ENCODE assay signal across 22 cellular contexts in genomic region chr1:246200738-246201137, GRCh38.
"Had no signal": no experiment of that assay in that cellular context is flagged by ENCODE, and none has a peak within 500 bp of the region (broad histone marks: within the 10 kb centered on the region; RNA-seq: fewer than 3 reads in every experiment).

No MANE protein-coding gene starts in this region.

- FAIRE-seq: colon, endothelial cell of umbilical vein, frontal cortex, islet of Langerhans, keratinocyte had no signal

- H3K36me3 ChIP-seq: esophagus muscularis mucosa, gastroesophageal sphincter, heart left ventricle, left lung, lower lobe of right lung had no signal

- H3K9me3 ChIP-seq: esophagus muscularis mucosa, gastroesophageal sphincter, heart left ventricle, left lung, lower lobe of right lung had no signal

- H3K4me3 ChIP-seq: coronary artery, esophagus muscularis mucosa, gastroesophageal sphincter, heart left ventricle, hepatocyte, left lung, lower lobe of right lung had no signal

- H3K4me1 ChIP-seq: foreskin keratinocyte, left lung, lower lobe of right lung had no signal

- ATAC-seq: foreskin keratinocyte, gastroesophageal sphincter, heart left ventricle, left cardiac atrium, left lung, left ventricle myocardium superior, lower lobe of right lung had no signal

- H3K27me3 ChIP-seq: dorsolateral prefrontal cortex, esophagus muscularis mucosa, foreskin keratinocyte, gastroesophageal sphincter, heart left ventricle, hepatocyte, left lung had no signal

- H3K4me2 ChIP-seq: hepatocyte had no signal

- DNase-seq: dermis blood vessel endothelial cell; dorsolateral prefrontal cortex; effector CD4-positive, alpha-beta T cell; effector memory CD4-positive, alpha-beta T cell; foreskin keratinocyte; heart left ventricle; hypothalamus; left cardiac atrium; left lung; left ventricle myocardium superior; lower lobe of right lung; mesendoderm; midbrain had no signal

- H3K79me2 ChIP-seq: hepatocyte had no signal

- H3K27ac ChIP-seq: coronary artery, dorsolateral prefrontal cortex, esophagus muscularis mucosa, foreskin keratinocyte, gastroesophageal sphincter, heart left ventricle, hepatocyte, left lung, lower lobe of right lung had no signal

- H2AFZ ChIP-seq: hepatocyte had no signal
